In the genomic region with DNA sequence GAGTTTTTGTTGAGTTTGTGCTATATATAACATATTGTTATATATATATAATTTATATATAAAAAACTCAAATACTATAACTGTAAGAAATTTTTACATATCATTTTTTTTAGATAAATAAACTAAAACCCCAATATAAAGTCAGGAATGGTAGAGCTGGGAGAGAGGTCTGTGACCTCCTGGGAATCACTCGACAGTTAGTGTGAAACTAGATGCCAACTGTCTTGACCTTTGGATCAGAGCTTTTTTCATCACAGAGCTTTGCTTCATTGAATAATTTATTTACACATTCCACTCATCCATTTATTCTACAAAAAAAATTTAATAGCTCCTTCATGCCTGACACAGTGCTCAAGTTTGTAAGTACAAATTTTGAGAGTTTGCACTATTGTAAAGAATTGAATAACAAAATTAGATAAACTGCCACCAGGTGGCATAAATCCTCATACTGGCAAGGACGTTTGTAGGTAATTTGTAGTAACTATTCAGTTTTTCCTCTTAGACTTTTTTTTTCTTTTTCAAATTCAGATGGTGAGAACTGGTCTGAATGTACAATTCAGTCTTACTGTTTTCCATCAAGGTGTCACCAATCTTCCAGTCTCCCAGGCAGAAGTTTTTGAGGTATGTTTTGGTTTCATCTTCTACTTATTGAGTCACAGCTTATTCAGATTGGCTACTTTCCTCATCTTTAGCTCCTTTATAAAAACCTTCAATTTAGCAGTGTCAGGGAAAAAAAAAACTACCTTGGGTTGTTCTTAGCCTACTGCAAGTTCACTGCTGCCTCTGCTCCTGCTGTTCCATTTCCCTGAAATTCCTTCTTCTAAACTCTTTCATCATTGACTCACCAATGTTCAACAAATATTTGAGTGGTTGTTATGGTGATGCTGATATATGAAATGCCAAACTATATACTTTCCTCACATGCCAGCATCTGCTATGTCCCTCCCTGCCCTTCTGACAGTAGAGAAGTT, we compare ENCODE assay signal across 9 cellular contexts. TPM values are rescaled to one million over a fixed set of nuclear protein-coding genes. Genes with fewer than 3 reads are reported as not detected.
DNase-seq lines count a peak whose midpoint lies in the region; ATAC-seq and TF ChIP-seq lines count a peak whose summit lies in the region.
"Had no signal": no experiment of that assay in that cellular context is flagged by ENCODE, and none has a peak within 500 bp of the region (broad histone marks: within the 10 kb centered on the region; RNA-seq: fewer than 3 reads in every experiment).

No MANE protein-coding gene starts in this region.

- POLR2A ChIA-PET in MCF 10A (lab: Yijun Ruan, JAX) = interaction anchor here (0.6 to 2.2 kb wide), 8 partner anchors 16 to 996 kb away, joined by 3 to 27 read pairs (median 6); no protein-coding TSS in a partner anchor

- H3K4me1 Mint-ChIP-seq in MCF 10A (ENCODE audit: insufficient read depth, unreplicated experiment) = peaks cover 8% of the 10 kb centered on the region
- H3K4me1 Mint-ChIP-seq in type B pancreatic cell (ENCODE audit: unreplicated experiment) = peaks cover 28% of the 10 kb centered on the region

- CTCF ChIA-PET in MCF 10A (lab: Yijun Ruan, JAX) = interaction anchor here (0.6 to 5.5 kb wide), 61 partner anchors 8 to 1240 kb away, joined by 3 to 111 read pairs (median 4); no protein-coding TSS in a partner anchor

- no peak overlapping the region for H3K27ac Mint-ChIP-seq in MCF 10A (ENCODE audit: low read depth, unreplicated experiment)
- peak overlapping the region; percentile 0 for H3K27ac Mint-ChIP-seq in type B pancreatic cell
- H3K27ac Mint-ChIP-seq: dendritic cell treated with granulocyte-macrophage colony-stimulating factor and Interleukin-4, amounts not matched to agents 40 ng/mL and 50 ng/mL, for 4 days had no signal

- no peaks in the 10 kb centered on the region for H3F3A ChIP-seq in DOHH2 (ENCODE audit: control insufficient read depth, insufficient read depth)

- ATAC-seq in left lobe of liver (peak; percentile 72), HG02798 (IDR thresholded peaks at IDR 0.05; ENCODE audit: poor library complexity, unreplicated experiment) (no peak), GM21423 (IDR thresholded peaks at IDR 0.05; ENCODE audit: unreplicated experiment) (no peak)

- no peak overlapping the region for H3K4me3 ChIP-seq in DOHH2 (ENCODE audit: low read length)

- peak; percentile 30 for DNase-seq in NCI-H146 treated with DMSO at 0.1 percent for 48 hours (lab: John Stamatoyannopoulos, UW; ENCODE audit: unreplicated experiment)
- peak; percentile 39 for DNase-seq in MCF 10A (ENCODE audit: unreplicated experiment)
- no peak for DNase-seq in left lobe of liver (ENCODE audit: low spot score)
- DNase-seq in type B pancreatic cell (ENCODE audit: extremely low spot score, unreplicated experiment) = no peak

- H3K4me3 Mint-ChIP-seq in MCF 10A (ENCODE audit: unreplicated experiment) = no peak overlapping the region
- no peak overlapping the region for H3K4me3 Mint-ChIP-seq in type B pancreatic cell
- H3K4me3 Mint-ChIP-seq: dendritic cell treated with granulocyte-macrophage colony-stimulating factor and Interleukin-4, amounts not matched to agents 40 ng/mL and 50 ng/mL, for 4 days had no signal

- H3K27me3 ChIP-seq in DOHH2 (ENCODE audit: control insufficient read depth, low read length) = no peaks in the 10 kb centered on the region

- H3K36me3 Mint-ChIP-seq in MCF 10A (ENCODE audit: insufficient read depth, unreplicated experiment) (no peaks in the 10 kb centered on the region), type B pancreatic cell (no peaks in the 10 kb centered on the region)

- H3K9me3 ChIP-seq in DOHH2 (ENCODE audit: control insufficient read depth, insufficient read depth, low read length) = no peaks in the 10 kb centered on the region

- TF ChIP-seq CTCF in 22Rv1 (IDR thresholded peaks at IDR 0.05) (peak; percentile 73), DOHH2 (IDR thresholded peaks at IDR 0.05; ENCODE audit: low read depth, low read length, poor library complexity, severe bottlenecking) (peak; percentile 64), MCF 10A (IDR thresholded peaks at IDR 0.05; ENCODE audit: unreplicated experiment) (peak; percentile 71), type B pancreatic cell (conservative IDR thresholded peaks at IDR 0.05) (peak; percentile 89)

- intact Hi-C loops in MCF 10A (cut with micrococcal nuclease) = loop anchor here (1.0 to 10.0 kb wide), 6 partner anchors 140 to 1064 kb away; no protein-coding TSS in a partner anchor

- H3K27me3 Mint-ChIP-seq in MCF 10A (ENCODE audit: insufficient read depth, unreplicated experiment) (no peaks in the 10 kb centered on the region), type B pancreatic cell (peaks cover 9% of the 10 kb centered on the region)

- H3K4me2 ChIP-seq in DOHH2 (ENCODE audit: low read length) = no peak overlapping the region

- H3K9me2 ChIP-seq in DOHH2 (replicated peaks; ENCODE audit: control insufficient read depth, low read length) = no peaks in the 10 kb centered on the region

- H4K20me1 ChIP-seq in DOHH2 (ENCODE audit: control insufficient read depth, insufficient read depth, low read depth, low read length) = no peaks in the 10 kb centered on the region

- H3K79me2 ChIP-seq in DOHH2 (ENCODE audit: control insufficient read depth, low read length) = no peaks in the 10 kb centered on the region

- BruUV-seq in MCF 10A (replicated peaks; lab: Mats Ljungman, UMichigan) = no TSS peak

- no peak overlapping the region for H3K27ac ChIP-seq in 22Rv1
- no peak overlapping the region for H3K27ac ChIP-seq in DOHH2 (ENCODE audit: low read depth, low read length)

- H3K36me3 ChIP-seq in DOHH2 (ENCODE audit: control insufficient read depth, low read length) = no peaks in the 10 kb centered on the region

- no peaks in the 10 kb centered on the region for H3K9me3 Mint-ChIP-seq in MCF 10A (ENCODE audit: unreplicated experiment)
- no peaks in the 10 kb centered on the region for H3K9me3 Mint-ChIP-seq in type B pancreatic cell
- H3K9me3 Mint-ChIP-seq: dendritic cell treated with granulocyte-macrophage colony-stimulating factor and Interleukin-4, amounts not matched to agents 40 ng/mL and 50 ng/mL, for 4 days had no signal

- peaks cover 21% of the 10 kb centered on the region for H3K4me1 ChIP-seq in DOHH2 (ENCODE audit: control insufficient read depth, low read length)

RNA-seq across cellular contexts. Expression of gene LACC1, which starts 28.7 kb away (rescaled TPM):
- total RNA-seq in MCF 10A (2022) (11.7 and 14.1 TPM in 2 replicates), left lobe of liver (3.7 TPM), type B pancreatic cell (ENCODE audit: low replicate concordance) (4.4 and 11.8 TPM in 2 replicates)

RNA-seq across cellular contexts. Expression of gene CCDC122, which starts 28.9 kb away (rescaled TPM):
- total RNA-seq in MCF 10A (2022) (15.7 and 16.3 TPM in 2 replicates), left lobe of liver (1.9 TPM), type B pancreatic cell (ENCODE audit: low replicate concordance) (13.1 and 13.6 TPM in 2 replicates)

Comparison
In these comparisons a context has a peak if more than half of its experiments do, and no peak if none do; other contexts are left out.
1. DNase-seq: peak in NCI-H146 treated with DMSO at 0.1 percent for 48 hours (single experiment) and MCF 10A (single experiment); none in left lobe of liver (single experiment) and type B pancreatic cell (single experiment).
2. Peak in every context shown above with its lines, with median percentiles within 50 percentile points of each other: CTCF ChIP-seq.